Comparison of ENCODE assay signal across 22 cellular contexts in the genomic region with DNA sequence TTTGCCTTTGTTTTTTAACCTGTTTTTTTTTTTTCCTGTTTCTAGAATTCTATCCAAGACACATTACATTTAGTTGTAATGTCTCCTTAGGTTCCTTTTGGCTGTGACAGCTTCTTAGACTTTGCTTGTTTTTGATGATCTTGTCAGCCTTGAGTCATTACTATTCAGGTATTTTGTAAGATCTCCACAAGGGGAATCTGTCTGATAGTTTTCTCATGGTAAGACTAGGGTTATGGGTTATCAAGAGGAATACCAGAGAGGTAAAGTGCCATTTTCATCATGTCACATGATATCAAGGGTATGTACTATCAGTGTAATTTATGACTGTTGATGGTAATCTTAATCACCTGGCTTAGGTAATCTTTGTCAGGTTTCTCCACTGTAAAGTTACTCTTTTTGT.
A peak's percentile ranks its signal among the peaks of the same experiment; 100 is the strongest.
DNase-seq lines count a peak whose midpoint lies in the region; ATAC-seq and TF ChIP-seq lines count a peak whose summit lies in the region.
"Had no signal": no experiment of that assay in that cellular context is flagged by ENCODE, and none has a peak within 500 bp of the region (broad histone marks: within the 10 kb centered on the region; RNA-seq: fewer than 3 reads in every experiment).

No MANE protein-coding gene starts in this region.

- CTCF ChIA-PET in Calu3 (lab: Charles Lee) = no interaction called here

- peak overlapping the region; percentile 26 for H3K4me3 Mint-ChIP-seq in activated CD4-positive, alpha-beta T cell treated with anti-CD3 and anti-CD28 coated beads, Interleukin-2, amount 10 ng/mL, durations not matched to agents 24 days and 14 days
- no peak overlapping the region for H3K4me3 Mint-ChIP-seq in activated naive CD8-positive, alpha-beta T cell treated with anti-CD3 and anti-CD28 coated beads for 36 hours
- peak overlapping the region; percentile 62 for H3K4me3 Mint-ChIP-seq in natural killer cell treated with Interleukin-12 subunit alpha and Interleukin-12 subunit beta and Interleukin-15 and Interleukin-18, amount 100 ng/mL, for 72 hours
- H3K4me3 Mint-ChIP-seq in Calu3 (ENCODE audit: low read depth, unreplicated experiment) = no peak overlapping the region
- H3K4me3 Mint-ChIP-seq: nephron had no signal

- intact Hi-C loops in activated CD4-positive, alpha-beta T cell treated with anti-CD3 and anti-CD28 coated beads, Interleukin-2, amount 10 ng/mL, durations not matched to agents 24 days and 14 days (cut with micrococcal nuclease) = loop anchor here (2.0 to 10.0 kb wide), 3 partner anchors 13 to 1031 kb away; no protein-coding TSS in a partner anchor
- intact Hi-C loops in Calu3 (cut with micrococcal nuclease; ENCODE audit: unreplicated experiment) = loop anchor here (10.0 kb wide), 1 partner anchor 101 kb away; the partner anchor contains the start of gene GFI1

- peaks cover 47% of the 10 kb centered on the region for H3K4me1 Mint-ChIP-seq in activated CD4-positive, alpha-beta T cell treated with anti-CD3 and anti-CD28 coated beads, Interleukin-2, amount 10 ng/mL, durations not matched to agents 24 days and 14 days
- peaks cover 60% of the 10 kb centered on the region for H3K4me1 Mint-ChIP-seq in activated naive CD8-positive, alpha-beta T cell treated with anti-CD3 and anti-CD28 coated beads for 36 hours
- H3K4me1 Mint-ChIP-seq in natural killer cell treated with Interleukin-12 subunit alpha and Interleukin-12 subunit beta and Interleukin-15 and Interleukin-18, amount 100 ng/mL, for 72 hours (ENCODE audit: low read depth in 2 of 2) = peaks cover 23 to 44% of the 10 kb centered on the region in 2 donors
- peaks cover 10% of the 10 kb centered on the region for H3K4me1 Mint-ChIP-seq in Calu3 (ENCODE audit: low read depth, unreplicated experiment)
- H3K4me1 Mint-ChIP-seq: nephron had no signal

- no peak for DNase-seq in activated CD4-positive, alpha-beta T cell treated with anti-CD3 and anti-CD28 coated beads, Interleukin-2, amount 10 ng/mL, durations not matched to agents 24 days and 14 days
- no peak for DNase-seq in activated CD4-positive, alpha-beta T cell treated with anti-CD3 and anti-CD28 coated beads, Interleukin-2, amount 50 U/mL, for 4 hours
- peak; percentile 17 for DNase-seq in LHCN-M2 (ENCODE audit: low read depth)
- no peak for DNase-seq in activated naive CD8-positive, alpha-beta T cell treated with anti-CD3 and anti-CD28 coated beads for 36 hours
- no peak for DNase-seq in natural killer cell treated with Interleukin-12 subunit alpha and Interleukin-12 subunit beta and Interleukin-15 and Interleukin-18, amount 100 ng/mL, for 72 hours (ENCODE audit: low spot score)
- DNase-seq in Calu3 = no peak
- no peak for DNase-seq in kidney glomerular epithelial cell (lab: John Stamatoyannopoulos, UW)
- DNase-seq: activated CD8-positive, alpha-beta memory T cell treated with anti-CD3 and anti-CD28 coated beads, Interleukin-2, amount 50 U/mL, for 48 hours; anterior cingulate cortex; C1 segment of cervical spinal cord; DMS79 treated with DMSO at 0.1 percent for 48 hours; foreskin fibroblast; NCI-H1092 treated with DMSO at 0.1 percent for 48 hours; NCI-H2171; RPMI8226; stimulated activated CD4-positive, alpha-beta T cell treated with anti-CD3 and anti-CD28 coated beads, Interleukin-12 subunit alpha, Interleukin-12 subunit beta, amount 100 ng/mL, for 4 hours; stimulated activated naive CD4-positive, alpha-beta T cell; SW 1271; upper lobe of right lung had no signal

- peaks cover 10% of the 10 kb centered on the region for H3K9me3 Mint-ChIP-seq in activated CD4-positive, alpha-beta T cell treated with anti-CD3 and anti-CD28 coated beads, Interleukin-2, amount 10 ng/mL, durations not matched to agents 24 days and 14 days
- peaks cover 23% of the 10 kb centered on the region for H3K9me3 Mint-ChIP-seq in activated naive CD8-positive, alpha-beta T cell treated with anti-CD3 and anti-CD28 coated beads for 36 hours
- H3K9me3 Mint-ChIP-seq in natural killer cell treated with Interleukin-12 subunit alpha and Interleukin-12 subunit beta and Interleukin-15 and Interleukin-18, amount 100 ng/mL, for 72 hours = no peaks in the 10 kb centered on the region
- peaks cover 5% of the 10 kb centered on the region for H3K9me3 Mint-ChIP-seq in Calu3 (ENCODE audit: low read depth, unreplicated experiment)

- no TSS peak for BruUV-seq in Calu3 (replicated peaks; lab: Mats Ljungman, UMichigan)

- peak overlapping the region; percentile 84 for H3K27ac Mint-ChIP-seq in activated CD4-positive, alpha-beta T cell treated with anti-CD3 and anti-CD28 coated beads, Interleukin-2, amount 10 ng/mL, durations not matched to agents 24 days and 14 days
- peak overlapping the region; percentile 90 for H3K27ac Mint-ChIP-seq in activated naive CD8-positive, alpha-beta T cell treated with anti-CD3 and anti-CD28 coated beads for 36 hours
- peak overlapping the region; percentile 94 to 96 for H3K27ac Mint-ChIP-seq in natural killer cell treated with Interleukin-12 subunit alpha and Interleukin-12 subunit beta and Interleukin-15 and Interleukin-18, amount 100 ng/mL, for 72 hours
- no peak overlapping the region for H3K27ac Mint-ChIP-seq in Calu3 (ENCODE audit: unreplicated experiment)
- H3K27ac Mint-ChIP-seq: nephron had no signal

- ATAC-seq in natural killer cell treated with Interleukin-12 subunit alpha and Interleukin-12 subunit beta and Interleukin-15 and Interleukin-18, amount 100 ng/mL, for 72 hours = no peak
- ATAC-seq in HG02759 (IDR thresholded peaks at IDR 0.05; ENCODE audit: unreplicated experiment) = no peak
- ATAC-seq: A549, upper lobe of right lung had no signal

- peaks cover 22% of the 10 kb centered on the region for H3K36me3 Mint-ChIP-seq in activated CD4-positive, alpha-beta T cell treated with anti-CD3 and anti-CD28 coated beads, Interleukin-2, amount 10 ng/mL, durations not matched to agents 24 days and 14 days (ENCODE audit: low read depth)
- peaks cover 46% of the 10 kb centered on the region for H3K36me3 Mint-ChIP-seq in activated naive CD8-positive, alpha-beta T cell treated with anti-CD3 and anti-CD28 coated beads for 36 hours
- peaks cover 16% of the 10 kb centered on the region for H3K36me3 Mint-ChIP-seq in natural killer cell treated with Interleukin-12 subunit alpha and Interleukin-12 subunit beta and Interleukin-15 and Interleukin-18, amount 100 ng/mL, for 72 hours
- H3K36me3 Mint-ChIP-seq in Calu3 (ENCODE audit: insufficient read depth, unreplicated experiment) = no peaks in the 10 kb centered on the region

- TF ChIP-seq CTCF in Calu3 (IDR thresholded peaks at IDR 0.05; ENCODE audit: unreplicated experiment) = no peak

- H3K27me3 Mint-ChIP-seq in activated CD4-positive, alpha-beta T cell treated with anti-CD3 and anti-CD28 coated beads, Interleukin-2, amount 10 ng/mL, durations not matched to agents 24 days and 14 days = no peaks in the 10 kb centered on the region
- H3K27me3 Mint-ChIP-seq in activated naive CD8-positive, alpha-beta T cell treated with anti-CD3 and anti-CD28 coated beads for 36 hours = no peaks in the 10 kb centered on the region
- H3K27me3 Mint-ChIP-seq in natural killer cell treated with Interleukin-12 subunit alpha and Interleukin-12 subunit beta and Interleukin-15 and Interleukin-18, amount 100 ng/mL, for 72 hours = no peaks in the 10 kb centered on the region
- H3K27me3 Mint-ChIP-seq in Calu3 (ENCODE audit: unreplicated experiment) = no peaks in the 10 kb centered on the region

Comparison
In these comparisons a context has a peak if more than half of its experiments do, and no peak if none do; other contexts are left out.
1. H3K4me3 Mint-ChIP-seq: peak in activated CD4-positive, alpha-beta T cell treated with anti-CD3 and anti-CD28 coated beads, Interleukin-2, amount 10 ng/mL, durations not matched to agents 24 days and 14 days (single experiment) and natural killer cell treated with Interleukin-12 subunit alpha and Interleukin-12 subunit beta and Interleukin-15 and Interleukin-18, amount 100 ng/mL, for 72 hours (single experiment); none in activated naive CD8-positive, alpha-beta T cell treated with anti-CD3 and anti-CD28 coated beads for 36 hours (single experiment) and Calu3 (single experiment).